10 cellular contexts compared by ENCODE assay signal in genomic region chr14:68139466-68140110, GRCh38.
DNase-seq lines count a peak whose midpoint lies in the region; ATAC-seq, FAIRE-seq and TF ChIP-seq lines count a peak whose summit lies in the region.
"Had no signal": no experiment of that assay in that cellular context is flagged by ENCODE, and none has a peak within 500 bp of the region (broad histone marks: within the 10 kb centered on the region; RNA-seq: fewer than 3 reads in every experiment).

No MANE protein-coding gene starts in this region.

- ATAC-seq in gastroesophageal sphincter (no peak), HG03045 (IDR thresholded peaks at IDR 0.05; ENCODE audit: unreplicated experiment) (no peak)
- ATAC-seq: activated CD8-positive, alpha-beta memory T cell treated with anti-CD3 and anti-CD28 coated beads, Interleukin-2, amount 10 ng/mL, durations not matched to agents 7 days and 5 days had no signal

- DNase-seq in HK-2 (ENCODE audit: unreplicated experiment) (peak; percentile 45), SJCRH30 (peak in 1 of 2 experiments; percentile 20), small intestine (peak; percentile 16), immature natural killer cell (no peak), retina (no peak)
- DNase-seq in activated CD4-positive, alpha-beta memory T cell treated with anti-CD3 and anti-CD28 coated beads for 36 hours: no peak
- DNase-seq: activated CD8-positive, alpha-beta memory T cell treated with anti-CD3 and anti-CD28 coated beads, Interleukin-2, amount 10 ng/mL, durations not matched to agents 7 days and 5 days; cerebellar nuclear complex had no signal

- H3K36me3 Mint-ChIP-seq in immature natural killer cell: peaks cover 0 to 3% (median 0%) of the 10 kb centered on the region in 3 donors
- H3K36me3 Mint-ChIP-seq in activated CD4-positive, alpha-beta memory T cell treated with anti-CD3 and anti-CD28 coated beads for 36 hours: no peaks in the 10 kb centered on the region
- H3K36me3 Mint-ChIP-seq: activated CD8-positive, alpha-beta memory T cell treated with anti-CD3 and anti-CD28 coated beads, Interleukin-2, amount 10 ng/mL, durations not matched to agents 7 days and 5 days had no signal

- no peaks in the 10 kb centered on the region for H3K9me3 ChIP-seq in SJCRH30 (replicated peaks)
- H3K9me3 ChIP-seq in gastroesophageal sphincter: no peaks in the 10 kb centered on the region
- no peaks in the 10 kb centered on the region for H3K9me3 ChIP-seq in small intestine (ENCODE audit: control insufficient read depth, low read depth)

- no peak overlapping the region for H3K4me3 Mint-ChIP-seq in immature natural killer cell
- no peak overlapping the region for H3K4me3 Mint-ChIP-seq in activated CD4-positive, alpha-beta memory T cell treated with anti-CD3 and anti-CD28 coated beads for 36 hours
- H3K4me3 Mint-ChIP-seq: activated CD8-positive, alpha-beta memory T cell treated with anti-CD3 and anti-CD28 coated beads, Interleukin-2, amount 10 ng/mL, durations not matched to agents 7 days and 5 days had no signal

- H3K4me1 ChIP-seq in SJCRH30 (peaks cover 81% of the 10 kb centered on the region), gastroesophageal sphincter (peaks cover 20 to 86% (median 29%) of the 10 kb centered on the region in 3 donors), small intestine (ENCODE audit: control insufficient read depth in 2 of 2, insufficient read depth in 1 of 2, low read depth in 1 of 2, low read length in 1 of 2) (peaks cover 0 to 10% of the 10 kb centered on the region in 2 donors)

- intact Hi-C loops in activated CD4-positive, alpha-beta memory T cell treated with anti-CD3 and anti-CD28 coated beads for 36 hours (cut with micrococcal nuclease): no loop called here

- no peaks in the 10 kb centered on the region for H3K27me3 ChIP-seq in SJCRH30
- H3K27me3 ChIP-seq in gastroesophageal sphincter: no peaks in the 10 kb centered on the region
- no peaks in the 10 kb centered on the region for H3K27me3 ChIP-seq in small intestine (ENCODE audit: control insufficient read depth in 2 of 2, insufficient read depth in 2 of 2, low read length in 2 of 2)

- WGBS in gastroesophageal sphincter (ENCODE audit: low coverage in 1 of 2), 2 donors: 13 to 46% methylated on average over 2 to 4 of the region's 5 CpGs
- 34 to 50% (median 45%) methylated on average over 5 of the region's 5 CpGs for WGBS in small intestine, 3 donors

- TF ChIP-seq EP300 in gastroesophageal sphincter (IDR thresholded peaks at IDR 0.05): no peak

- no peak for FAIRE-seq in small intestine (lab: Jason Lieb, UNC)

- no peaks in the 10 kb centered on the region for H3K36me3 ChIP-seq in SJCRH30
- H3K36me3 ChIP-seq in gastroesophageal sphincter: no peaks in the 10 kb centered on the region
- no peaks in the 10 kb centered on the region for H3K36me3 ChIP-seq in small intestine (ENCODE audit: control insufficient read depth in 2 of 2, insufficient read depth in 2 of 2, low read length in 2 of 2)

- no peak for TF ChIP-seq CTCF in gastroesophageal sphincter (IDR thresholded peaks at IDR 0.05)

- no peak for TF ChIP-seq POLR2A in gastroesophageal sphincter (IDR thresholded peaks at IDR 0.05)

- no peak overlapping the region for H3K27ac Mint-ChIP-seq in immature natural killer cell
- no peak overlapping the region for H3K27ac Mint-ChIP-seq in activated CD4-positive, alpha-beta memory T cell treated with anti-CD3 and anti-CD28 coated beads for 36 hours
- H3K27ac Mint-ChIP-seq: activated CD8-positive, alpha-beta memory T cell treated with anti-CD3 and anti-CD28 coated beads, Interleukin-2, amount 10 ng/mL, durations not matched to agents 7 days and 5 days had no signal

- H3K27me3 Mint-ChIP-seq in immature natural killer cell (ENCODE audit: low read depth in 3 of 3): peaks cover under 1 to 4% (median 3%) of the 10 kb centered on the region in 3 donors
- H3K27me3 Mint-ChIP-seq in activated CD4-positive, alpha-beta memory T cell treated with anti-CD3 and anti-CD28 coated beads for 36 hours: no peaks in the 10 kb centered on the region
- H3K27me3 Mint-ChIP-seq: activated CD8-positive, alpha-beta memory T cell treated with anti-CD3 and anti-CD28 coated beads, Interleukin-2, amount 10 ng/mL, durations not matched to agents 7 days and 5 days had no signal

- H3K4me3 ChIP-seq in SJCRH30: no peak overlapping the region
- H3K4me3 ChIP-seq in gastroesophageal sphincter: no peak overlapping the region
- no peak overlapping the region for H3K4me3 ChIP-seq in small intestine (ENCODE audit: low read depth in 1 of 2, low read length in 2 of 2)

- H3K27ac ChIP-seq in SJCRH30: peak overlapping the region; percentile 95
- H3K27ac ChIP-seq in gastroesophageal sphincter: peak overlapping the region; percentile 80 to 96 (median 83)
- peak overlapping the region; percentile 67 to 75 for H3K27ac ChIP-seq in small intestine (ENCODE audit: low read depth in 1 of 2, low read length in 1 of 2)

- peaks cover 9 to 17% of the 10 kb centered on the region in 2 donors for H3K4me1 Mint-ChIP-seq in immature natural killer cell
- H3K4me1 Mint-ChIP-seq in activated CD4-positive, alpha-beta memory T cell treated with anti-CD3 and anti-CD28 coated beads for 36 hours (ENCODE audit: low read depth): peaks cover 14% of the 10 kb centered on the region

- POLR2A ChIA-PET in activated CD4-positive, alpha-beta memory T cell treated with anti-CD3 and anti-CD28 coated beads for 36 hours (lab: Charles Lee): no interaction called here

- H3K9me3 Mint-ChIP-seq in immature natural killer cell: no peaks in the 10 kb centered on the region
- H3K9me3 Mint-ChIP-seq in activated CD4-positive, alpha-beta memory T cell treated with anti-CD3 and anti-CD28 coated beads for 36 hours: no peaks in the 10 kb centered on the region

- CTCF ChIA-PET in activated CD4-positive, alpha-beta memory T cell treated with anti-CD3 and anti-CD28 coated beads for 36 hours (lab: Charles Lee): no interaction called here

Comparison
In these comparisons a context has a peak if more than half of its experiments do, and no peak if none do; other contexts are left out.
1. DNase-seq: peak in HK-2 (single experiment) and small intestine (single experiment); none in immature natural killer cell (0 of 3), retina (single experiment) and activated CD4-positive, alpha-beta memory T cell treated with anti-CD3 and anti-CD28 coated beads for 36 hours (single experiment).
2. Peak in every context shown above with its lines, with median percentiles within 50 percentile points of each other: H3K27ac ChIP-seq.